In genomic region chr10:73874267-73875138, GRCh38 we compare ENCODE assay signal across 8 cellular contexts. TPM values are rescaled to one million over a fixed set of nuclear protein-coding genes. Genes with fewer than 3 reads are reported as not detected.
DNase-seq lines count a peak whose midpoint lies in the region; ATAC-seq and TF ChIP-seq lines count a peak whose summit lies in the region.

Gene CAMK2G, minus strand, starts transcription at chr10:73874555. Its CDS starts 94 bp downstream, at chr10:73874461.

- intact Hi-C loops in testis (cut with DNase I; ENCODE audit: low total_unique reads): no loop called here

- no peaks in the 10 kb centered on the region for H3K9me2 ChIP-seq in SK-N-SH

- peaks cover under 1% of the 10 kb centered on the region for H3K27me3 Mint-ChIP-seq in activated naive CD4-positive, alpha-beta T cell treated with anti-CD3 and anti-CD28 coated beads, Interleukin-2, amount 10 ng/mL, durations not matched to agents 7 days and 5 days

- H3K36me3 ChIP-seq in SK-N-SH (replicated peaks in 1 of 2; ENCODE audit: control insufficient read depth in 1 of 2, insufficient read depth in 2 of 2, low read length in 1 of 2) (peaks cover 7 to 26% of the 10 kb centered on the region in 2 experiments), testis (ENCODE audit: low read depth, missing control alignments) (no peaks in the 10 kb centered on the region)

- ATAC-seq in GM21825 (IDR thresholded peaks at IDR 0.05; ENCODE audit: unreplicated experiment): peak; percentile 78
- peak; percentile 84 for ATAC-seq in omental fat pad (ENCODE audit: low FRiP score)

- no peak for TF ChIP-seq POLR2A in testis (IDR thresholded peaks at IDR 0.05)

- H4K20me1 ChIP-seq in SK-N-SH (ENCODE audit: insufficient read depth): peaks cover 33% of the 10 kb centered on the region

- H3K9me3 ChIP-seq in SK-N-SH (no peaks in the 10 kb centered on the region), testis (no peaks in the 10 kb centered on the region)

- H3F3A ChIP-seq in SK-N-SH (replicated peaks; ENCODE audit: insufficient read depth): peaks cover 22% of the 10 kb centered on the region

- no peak for TF ChIP-seq RAD21 in SK-N-SH (IDR thresholded peaks at IDR 0.05; ENCODE audit: low read length)

- peak within 1 kb of the TSS; percentile 25; the same call in 1 of the 2 replicates for H3K9ac ChIP-seq in SK-N-SH

- TF ChIP-seq EP300 in SK-N-SH (IDR thresholded peaks at IDR 0.05; ENCODE audit: borderline replicate concordance in 1 of 2, low read depth in 1 of 2, low read length in 1 of 2): peak in 1 of 2 experiments; percentile 36; a peak in 1 of 4 replicates

- H3K27ac ChIP-seq in SK-N-SH (ENCODE audit: low read depth in 2 of 2, low read length in 1 of 2): peak within 1 kb of the TSS in 1 of 2 experiments; percentile 74; a peak in 1 of 4 replicates
- no peak within 1 kb of the TSS for H3K27ac ChIP-seq in testis

- H3K27ac Mint-ChIP-seq in activated naive CD4-positive, alpha-beta T cell treated with anti-CD3 and anti-CD28 coated beads, Interleukin-2, amount 10 ng/mL, durations not matched to agents 7 days and 5 days: peak within 1 kb of the TSS; percentile 88

- POLR2A ChIA-PET in SK-N-SH (lab: Yijun Ruan, JAX): interaction anchor here (2.1 kb wide), 1 partner anchor 12 kb away, joined by 5 read pairs; no protein-coding TSS in a partner anchor

- CTCF ChIA-PET in SK-N-SH (lab: Yijun Ruan, JAX): interaction anchor here (0.6 to 37.3 kb wide), 8 partner anchors 9 to 1362 kb away, joined by 3 to 753 read pairs (median 4); no protein-coding TSS in a partner anchor
- CTCF ChIA-PET in activated naive CD4-positive, alpha-beta T cell treated with anti-CD3 and anti-CD28 coated beads, Interleukin-2, amount 10 ng/mL, durations not matched to agents 7 days and 5 days (lab: Charles Lee): interaction anchor here (0.8 to 18.8 kb wide), 5 partner anchors 9 to 64 kb away, joined by 3 to 511 read pairs (median 7); no protein-coding TSS in a partner anchor

- H3K4me3 ChIP-seq in SK-N-SH (ENCODE audit: low read depth in 2 of 2, low read length in 1 of 2) (peak within 1 kb of the TSS; percentile 64 to 66), testis (peak within 1 kb of the TSS; percentile 69 to 80)

- WGBS in SK-N-SH (ENCODE audit: low lambda C conversion rate): 38% methylated on average over 5 of the region's 95 CpGs
- 1 to 5% methylated on average over 3 to 47 of the region's 95 CpGs for WGBS in testis, 2 donors

- peaks cover 31% of the 10 kb centered on the region for H3K36me3 Mint-ChIP-seq in activated naive CD4-positive, alpha-beta T cell treated with anti-CD3 and anti-CD28 coated beads, Interleukin-2, amount 10 ng/mL, durations not matched to agents 7 days and 5 days

- H3K4me3 Mint-ChIP-seq in activated naive CD4-positive, alpha-beta T cell treated with anti-CD3 and anti-CD28 coated beads, Interleukin-2, amount 10 ng/mL, durations not matched to agents 7 days and 5 days: peak within 1 kb of the TSS; percentile 79

- peak; percentile 73 for DNase-seq in ELF-1 (ENCODE audit: low read depth, low spot score)
- DNase-seq in LoVo (ENCODE audit: low spot score): peak; percentile 87
- DNase-seq in SK-N-SH: peak; percentile 97
- peak; percentile 90 for DNase-seq in activated naive CD4-positive, alpha-beta T cell treated with anti-CD3 and anti-CD28 coated beads, Interleukin-2, amount 10 ng/mL, durations not matched to agents 7 days and 5 days
- peak; percentile 90 for DNase-seq in germinal center (ENCODE audit: low spot score)
- no peak for DNase-seq in omental fat pad (ENCODE audit: low spot score)
- peak; percentile 81 for DNase-seq in testis

- no peaks in the 10 kb centered on the region for H3K9me3 Mint-ChIP-seq in activated naive CD4-positive, alpha-beta T cell treated with anti-CD3 and anti-CD28 coated beads, Interleukin-2, amount 10 ng/mL, durations not matched to agents 7 days and 5 days

- peaks cover 71% of the 10 kb centered on the region for H3K4me1 Mint-ChIP-seq in activated naive CD4-positive, alpha-beta T cell treated with anti-CD3 and anti-CD28 coated beads, Interleukin-2, amount 10 ng/mL, durations not matched to agents 7 days and 5 days

- peaks cover 34% of the 10 kb centered on the region for H3K79me2 ChIP-seq in SK-N-SH (ENCODE audit: insufficient read depth)

- H3K27me3 ChIP-seq in SK-N-SH (ENCODE audit: insufficient read depth) (no peaks in the 10 kb centered on the region), testis (no peaks in the 10 kb centered on the region)

- H3K4me1 ChIP-seq in SK-N-SH (ENCODE audit: control insufficient read depth in 1 of 2, insufficient read depth in 2 of 2, low read depth in 1 of 2, low read length in 1 of 2): peaks cover 15 to 26% of the 10 kb centered on the region in 2 experiments; a peak in 3 of 4 replicates
- H3K4me1 ChIP-seq in testis: peaks cover 10% of the 10 kb centered on the region

- TF ChIP-seq CTCF in SK-N-SH (IDR thresholded peaks at IDR 0.05) (no peak), omental fat pad (IDR thresholded peaks at IDR 0.05) (no peak), testis (IDR thresholded peaks at IDR 0.05) (no peak)

- H3K4me2 ChIP-seq in SK-N-SH: peak within 1 kb of the TSS; percentile 88

- H2AFZ ChIP-seq in SK-N-SH (ENCODE audit: low read depth): peak within 1 kb of the TSS; percentile 92; the same call in 1 of the 2 replicates

TF ChIP-seq in SK-N-SH, 30 proteins besides CTCF, POLR2A, EP300 and RAD21:
- TF ChIP-seq FOXM1 (IDR thresholded peaks at IDR 0.05; ENCODE audit: low read depth) (no peak), FOSL2 (IDR thresholded peaks at IDR 0.05; ENCODE audit: borderline replicate concordance, low read depth) (no peak), GATA2 (CRISPR knock-in tag; IDR thresholded peaks at IDR 0.05) (no peak), EZH2phosphoT487 (IDR thresholded peaks at IDR 0.05; ENCODE audit: borderline replicate concordance, low read depth) (no peak), SIN3A (IDR thresholded peaks at IDR 0.05; ENCODE audit: borderline replicate concordance, low read depth, low read length) (peak; percentile 40; the same call in 1 of the 2 replicates), RCOR1 (IDR thresholded peaks at IDR 0.05; ENCODE audit: low read length) (no peak), CHD2 (IDR thresholded peaks at IDR 0.05; ENCODE audit: low read length, partially characterized antibody) (peak; percentile 98), TCF12 (IDR thresholded peaks at IDR 0.05) (no peak), POLR2AphosphoS5 (IDR thresholded peaks at IDR 0.05; ENCODE audit: low read depth, low read length) (no peak), YY1 (IDR thresholded peaks at IDR 0.05; ENCODE audit: low read depth) (no peak), MXI1 (IDR thresholded peaks at IDR 0.05; ENCODE audit: low read depth, low read length) (peak; percentile 53; the same call in 1 of the 2 replicates), TAF1 (IDR thresholded peaks at IDR 0.05; ENCODE audit: borderline replicate concordance, low read depth, low read length) (0 out of 2 replicates have a peak, but pooled peaks have one; percentile 46), ELF1 (IDR thresholded peaks at IDR 0.05) (no peak), USF1 (IDR thresholded peaks at IDR 0.05; ENCODE audit: borderline replicate concordance, low read depth) (no peak), PBX3 (IDR thresholded peaks at IDR 0.05) (no peak)
- TF ChIP-seq, protein P1, sequence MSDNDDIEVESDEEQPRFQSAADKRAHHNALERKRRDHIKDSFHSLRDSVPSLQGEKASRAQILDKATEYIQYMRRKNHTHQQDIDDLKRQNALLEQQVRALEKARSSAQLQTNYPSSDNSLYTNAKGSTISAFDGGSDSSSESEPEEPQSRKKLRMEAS (IDR thresholded peaks at IDR 0.05; ENCODE audit: low read depth): 0 out of 2 replicates have a peak, but pooled peaks have one; percentile 16
- TF ChIP-seq, protein P2, sequence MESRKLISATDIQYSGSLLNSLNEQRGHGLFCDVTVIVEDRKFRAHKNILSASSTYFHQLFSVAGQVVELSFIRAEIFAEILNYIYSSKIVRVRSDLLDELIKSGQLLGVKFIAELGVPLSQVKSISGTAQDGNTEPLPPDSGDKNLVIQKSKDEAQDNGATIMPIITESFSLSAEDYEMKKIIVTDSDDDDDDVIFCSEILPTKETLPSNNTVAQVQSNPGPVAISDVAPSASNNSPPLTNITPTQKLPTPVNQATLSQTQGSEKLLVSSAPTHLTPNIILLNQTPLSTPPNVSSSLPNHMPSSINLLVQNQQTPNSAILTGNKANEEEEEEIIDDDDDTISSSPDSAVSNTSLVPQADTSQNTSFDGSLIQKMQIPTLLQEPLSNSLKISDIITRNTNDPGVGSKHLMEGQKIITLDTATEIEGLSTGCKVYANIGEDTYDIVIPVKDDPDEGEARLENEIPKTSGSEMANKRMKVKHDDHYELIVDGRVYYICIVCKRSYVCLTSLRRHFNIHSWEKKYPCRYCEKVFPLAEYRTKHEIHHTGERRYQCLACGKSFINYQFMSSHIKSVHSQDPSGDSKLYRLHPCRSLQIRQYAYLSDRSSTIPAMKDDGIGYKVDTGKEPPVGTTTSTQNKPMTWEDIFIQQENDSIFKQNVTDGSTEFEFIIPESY (IDR thresholded peaks at IDR 0.05; ENCODE audit: borderline replicate concordance, low read depth): peak; percentile 94
TF ChIP-seq in SK-N-SH: peak in this region for 6.

RNA-seq across cellular contexts. Expression of gene CAMK2G, which starts in this region (rescaled TPM):
- polyA plus RNA-seq in SK-N-SH (2012; rRNA removed): 41.4 and 52.2 TPM in 2 replicates
- polyA plus RNA-seq in SK-N-SH (2012; cell fraction: cytosol; rRNA removed): 29.0 and 35.7 TPM in 2 replicates
- 103 and 119 TPM in 2 replicates for polyA plus RNA-seq in SK-N-SH (2012; cell fraction: nucleus; rRNA removed)
- total RNA-seq in omental fat pad: 10 to 100 TPM; 10.6 to 35.8 (median 15.6) TPM
- 10 to 100 TPM; 25.4 to 29.7 TPM for total RNA-seq in testis
- 16.5 TPM for polyA plus RNA-seq in testis (ENCODE audit: insufficient read depth, low read depth, low replicate concordance)
